In genomic region chr16:83248735-83249469, GRCh38 we compare ENCODE assay signal across 23 cellular contexts.
DNase-seq lines count a peak whose midpoint lies in the region; ATAC-seq and TF ChIP-seq lines count a peak whose summit lies in the region.
"Had no signal": no experiment of that assay in that cellular context is flagged by ENCODE, and none has a peak within 500 bp of the region (broad histone marks: within the 10 kb centered on the region; RNA-seq: fewer than 3 reads in every experiment).

No MANE protein-coding gene starts in this region.

- H3K4me3 ChIP-seq in AG04450 (ENCODE audit: low read depth, low read length) (no peak overlapping the region), fibroblast of pulmonary artery (replicated peaks; ENCODE audit: low read depth, low read length) (no peak overlapping the region), right cardiac atrium (ENCODE audit: low read length) (no peak overlapping the region)
- H3K4me3 ChIP-seq: A549, ovary, smooth muscle cell had no signal

- H3K27me3 ChIP-seq in AG04450 (ENCODE audit: control insufficient read depth, insufficient read depth, low read length) = no peaks in the 10 kb centered on the region
- no peaks in the 10 kb centered on the region for H3K27me3 ChIP-seq in right cardiac atrium (ENCODE audit: control insufficient read depth, insufficient read depth)
- H3K27me3 ChIP-seq: ovary had no signal

- intact Hi-C loops in right cardiac atrium (cut with DNase I) = no loop called here

- peak; percentile 84 to 86 for ATAC-seq in right cardiac atrium
- ATAC-seq: A549, HepG2, WTC11 had no signal

- DNase-seq in AG04450 (ENCODE audit: low read depth, low spot score) = no peak
- peak; percentile 9 for DNase-seq in M059J (ENCODE audit: low read depth)
- peak; percentile 14 for DNase-seq in fibroblast of pulmonary artery (ENCODE audit: low read depth)
- DNase-seq in right cardiac atrium = peak in 1 of 3 donors; percentile 55
- no peak for DNase-seq in NOMO-1 treated with dmso at 0.1 percent for 144 hours (lab: John Stamatoyannopoulos, UW; ENCODE audit: unreplicated experiment)
- no peak for DNase-seq in GOT3 (lab: John Stamatoyannopoulos, UW)
- DNase-seq in NCI-H146 treated with DMSO at 0.1 percent for 48 hours (lab: John Stamatoyannopoulos, UW; ENCODE audit: unreplicated experiment) = no peak
- DNase-seq in SHP77 (lab: John Stamatoyannopoulos, UW) = no peak
- DNase-seq: activated CD4-positive, alpha-beta T cell treated with anti-CD3 and anti-CD28 coated beads, Interleukin-2, amount 10 ng/mL, durations not matched to agents 24 days and 14 days; CD4-positive, alpha-beta memory T cell; erythroblast; H9; NCI-H2081; NCI-H526; NK-92 treated with Interleukin-12 subunit alpha and Interleukin-12 subunit beta, amount 100 ng/mL, for 24 hours; ovary; SIG-M5; stimulated activated naive CD4-positive, alpha-beta T cell treated with Interleukin-2 at 50 U/mL for 16 hours; T1000 had no signal

- CTCF ChIA-PET in AG04450 (lab: Charles Lee) = interaction anchor here (1.1 to 2.7 kb wide), 2 partner anchors 107 to 198 kb away, joined by 4 to 14 read pairs; no protein-coding TSS in a partner anchor

- peaks cover 5% of the 10 kb centered on the region for H3K4me1 ChIP-seq in right cardiac atrium (ENCODE audit: control insufficient read depth, insufficient read depth, low read length)
- H3K4me1 ChIP-seq: A549 had no signal

- 0 out of 2 replicates have a peak, but pooled peaks have one; percentile 7 for TF ChIP-seq CTCF in AG04450 (IDR thresholded peaks at IDR 0.05; ENCODE audit: low read depth, low read length)
- TF ChIP-seq CTCF in fibroblast of pulmonary artery (IDR thresholded peaks at IDR 0.05; ENCODE audit: low read length, missing control alignments) = no peak

- 51% methylated on average over 8 of the region's 8 CpGs for WGBS in right cardiac atrium

- H3K27ac ChIP-seq in AG04450 (ENCODE audit: low read depth, low read length) (no peak overlapping the region), right cardiac atrium (ENCODE audit: low read length) (peak overlapping the region; percentile 91)
- H3K27ac ChIP-seq: A549, ovary had no signal

- H3K9me3 ChIP-seq in AG04450 (ENCODE audit: control insufficient read depth, insufficient read depth, low read length) = no peaks in the 10 kb centered on the region
- H3K9me3 ChIP-seq in right cardiac atrium (ENCODE audit: control insufficient read depth, low read length) = no peaks in the 10 kb centered on the region
- H3K9me3 ChIP-seq: A549, ovary had no signal

- POLR2A ChIA-PET in AG04450 (lab: Yijun Ruan, JAX) = no interaction called here

Comparison
In these comparisons a context has a peak if more than half of its experiments do, and no peak if none do; other contexts are left out.
1. DNase-seq: peak in M059J (single experiment) and fibroblast of pulmonary artery (single experiment); none in AG04450 (single experiment), NOMO-1 treated with dmso at 0.1 percent for 144 hours (single experiment), GOT3 (single experiment), NCI-H146 treated with DMSO at 0.1 percent for 48 hours (single experiment) and SHP77 (0 of 2).